ENCODE assay signal across 12 cellular contexts in the genomic region with DNA sequence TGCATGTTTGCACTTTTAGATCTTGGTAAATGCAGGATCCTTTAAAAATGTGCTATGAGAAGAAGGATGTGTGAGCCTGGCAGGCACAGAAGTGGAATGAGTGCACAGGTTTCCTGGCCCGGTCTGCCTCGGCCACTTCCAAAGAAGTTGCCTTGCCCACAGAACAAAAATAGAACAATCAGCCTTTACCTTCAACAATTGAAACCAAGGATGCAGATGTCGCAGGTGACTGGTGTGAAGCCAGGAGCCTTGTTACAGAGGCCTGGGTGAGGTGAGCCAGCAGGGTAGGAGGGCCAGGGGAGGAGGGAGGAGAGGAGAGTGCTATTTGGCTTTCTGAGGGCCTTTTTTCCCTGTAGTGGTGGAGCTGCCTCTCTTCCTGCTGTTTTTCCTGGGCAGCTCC.
A peak's percentile ranks its signal among the peaks of the same experiment; 100 is the strongest.
DNase-seq lines count a peak whose midpoint lies in the region; ATAC-seq and TF ChIP-seq lines count a peak whose summit lies in the region.
"Had no signal": no experiment of that assay in that cellular context is flagged by ENCODE, and none has a peak within 500 bp of the region (broad histone marks: within the 10 kb centered on the region; RNA-seq: fewer than 3 reads in every experiment).

No MANE protein-coding gene starts in this region.

- no peaks in the 10 kb centered on the region for H3K36me3 ChIP-seq in breast epithelium
- no peaks in the 10 kb centered on the region for H3K36me3 ChIP-seq in left lung
- no peaks in the 10 kb centered on the region for H3K36me3 ChIP-seq in thoracic aorta
- H3K36me3 ChIP-seq: Peyer's patch, upper lobe of left lung had no signal

- H3K27ac ChIP-seq in breast epithelium (peak overlapping the region; percentile 43 to 70), left lung (no peak overlapping the region), thoracic aorta (peak overlapping the region; percentile 36 to 67)

- in situ Hi-C loops in G401 (cut with HindIII; ENCODE audit: low sequenced_read_pairs), result no loop called here

- H3K27me3 ChIP-seq in breast epithelium, result no peaks in the 10 kb centered on the region
- no peaks in the 10 kb centered on the region for H3K27me3 ChIP-seq in left lung
- H3K27me3 ChIP-seq in thoracic aorta (replicated peaks; ENCODE audit: insufficient read depth), result no peaks in the 10 kb centered on the region
- H3K27me3 ChIP-seq: Peyer's patch, upper lobe of left lung had no signal

- H3K4me1 ChIP-seq in breast epithelium (no peaks in the 10 kb centered on the region), left lung (peaks cover 0 to 9% of the 10 kb centered on the region in 2 donors), thoracic aorta (ENCODE audit: control insufficient read depth in 1 of 2, low read depth in 2 of 2) (peaks cover 11 to 21% of the 10 kb centered on the region in 2 donors)

- DNase-seq in HT1080 (ENCODE audit: low read depth) (peak; percentile 38), breast epithelium (ENCODE audit: low spot score in 2 of 2) (peak in 1 of 2 donors; percentile 23), left lung (no peak), thoracic aorta (ENCODE audit: low spot score) (no peak), G401 (ENCODE audit: low spot score) (no peak), GM19238 (ENCODE audit: insufficient read length, low spot score) (no peak)
- DNase-seq: activated CD4-positive, alpha-beta T cell treated with anti-CD3 and anti-CD28 coated beads for 4 hours; activated T-cell treated with anti-CD3 and anti-CD28 coated beads, Interleukin-2, amount 50 U/mL, for 24 hours; NCI-H510A; Peyer's patch; upper lobe of left lung had no signal

- intact Hi-C loops in breast epithelium (cut with DNase I; ENCODE audit: low total_unique reads), result no loop called here
- intact Hi-C loops in left lung (cut with DNase I), result no loop called here

- H3K9me3 ChIP-seq in breast epithelium (no peaks in the 10 kb centered on the region), left lung (no peaks in the 10 kb centered on the region), thoracic aorta (no peaks in the 10 kb centered on the region)
- H3K9me3 ChIP-seq: Peyer's patch, upper lobe of left lung had no signal

- no peak for TF ChIP-seq CTCF in breast epithelium (IDR thresholded peaks at IDR 0.05)
- no peak for TF ChIP-seq CTCF in left lung (IDR thresholded peaks at IDR 0.05)
- TF ChIP-seq CTCF in thoracic aorta (IDR thresholded peaks at IDR 0.05), result no peak

- peak; percentile 11 for ATAC-seq in left lung
- no peak for ATAC-seq in thoracic aorta (ENCODE audit: insufficient number of reproducible peaks, low FRiP score, low read depth)
- ATAC-seq in HG02973 (IDR thresholded peaks at IDR 0.05; ENCODE audit: unreplicated experiment), result no peak

- no peak for TF ChIP-seq POLR2A in breast epithelium (IDR thresholded peaks at IDR 0.05)

- H3K4me3 ChIP-seq in breast epithelium, result no peak overlapping the region
- no peak overlapping the region for H3K4me3 ChIP-seq in left lung
- no peak overlapping the region for H3K4me3 ChIP-seq in thoracic aorta
- H3K4me3 ChIP-seq: Peyer's patch, upper lobe of left lung had no signal

Comparison
In these comparisons a context has a peak if more than half of its experiments do, and no peak if none do; other contexts are left out.
1. H3K27ac ChIP-seq: peak in breast epithelium (2 of 2) and thoracic aorta (2 of 2); none in left lung (0 of 2).